26 cellular contexts compared by ENCODE assay signal in the genomic region with DNA sequence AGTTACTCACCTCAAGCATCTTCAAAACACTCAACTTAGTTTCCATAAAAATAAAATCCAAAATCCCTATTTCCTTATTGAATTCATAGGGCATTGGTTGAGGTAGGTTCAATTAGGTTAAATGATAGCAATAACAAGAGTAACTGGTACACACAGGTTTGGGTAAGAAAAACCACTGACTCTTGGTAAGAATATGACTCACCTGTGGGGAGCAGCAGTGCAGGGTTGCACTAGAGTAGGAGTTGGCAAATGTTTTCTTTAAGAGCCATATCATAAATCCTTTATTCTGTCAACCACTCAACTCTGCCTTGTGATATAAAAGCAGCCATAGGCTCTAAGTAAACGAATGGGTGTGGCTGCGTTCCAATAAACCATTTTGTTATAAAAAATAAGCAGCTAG.
"Had no signal": no experiment of that assay in that cellular context is flagged by ENCODE, and none has a peak within 500 bp of the region (broad histone marks: within the 10 kb centered on the region; RNA-seq: fewer than 3 reads in every experiment).

No MANE protein-coding gene starts in this region.

- H3K36me3 ChIP-seq: colonic mucosa, heart left ventricle, suprapubic skin, tibial artery, upper lobe of right lung had no signal

- H3K4me3 ChIP-seq: colonic mucosa, heart left ventricle, psoas muscle, smooth muscle cell, suprapubic skin, tibial artery, upper lobe of right lung had no signal

- FAIRE-seq: endometrium, kidney had no signal

- H3K27me3 ChIP-seq: colonic mucosa, heart left ventricle, suprapubic skin, tibial artery, upper lobe of right lung had no signal

- DNase-seq: activated CD4-positive, alpha-beta memory T cell treated with anti-CD3 and anti-CD28 coated beads for 36 hours; activated CD4-positive, alpha-beta T cell treated with anti-CD3 and anti-CD28 coated beads for 48 hours; activated CD4-positive, CD25-positive, alpha-beta regulatory T cell; activated CD8-positive, alpha-beta memory T cell treated with anti-CD3 and anti-CD28 coated beads, Interleukin-2, amount 50 U/mL, for 4 hours; activated T-cell treated with anti-CD3 and anti-CD28 coated beads, Interleukin-2, amount 50 U/mL, for 1 hour; colonic mucosa; effector CD8-positive, alpha-beta T cell; erythroblast; heart left ventricle; hypothalamus; immature natural killer cell; kidney; midbrain; naive thymus-derived CD8-positive, alpha-beta T cell; occipital lobe; psoas muscle; stimulated activated CD4-positive, alpha-beta T cell treated with anti-CD3 and anti-CD28 coated beads, Interleukin-1b, Interleukin-23, amount 100 ng/mL, for 48 hours; stimulated activated CD4-positive, alpha-beta T cell treated with anti-CD3 and anti-CD28 coated beads, Interleukin-4, amount 100 ng/mL, for 4 hours; stimulated activated CD8-positive, alpha-beta memory T cell treated with anti-CD3 and anti-CD28 coated beads, Interleukin-4, amount 100 ng/mL, for 48 hours; stimulated activated naive B cell treated with anti-CD40 and anti-IgM and Interleukin-4, amounts not matched to agents 10 μg/mL and 1 μg/mL and 100 μg/mL, for 72 hours; tibial artery; upper lobe of right lung had no signal

- H3K4me1 ChIP-seq: colonic mucosa, heart left ventricle, parathyroid adenoma, psoas muscle, suprapubic skin, tibial artery, upper lobe of right lung had no signal

- H3K9me3 ChIP-seq: colonic mucosa, heart left ventricle, psoas muscle, suprapubic skin, tibial artery, upper lobe of right lung had no signal

- ATAC-seq: heart left ventricle; naive thymus-derived CD8-positive, alpha-beta T cell; psoas muscle; stimulated activated naive B cell treated with anti-CD40 and anti-IgM and Interleukin-4, amounts not matched to agents 10 μg/mL and 1 μg/mL and 100 μg/mL, for 72 hours; upper lobe of right lung had no signal
